In genomic region chr2:26767894-26768487, GRCh38 we compare ENCODE assay signal across 16 cellular contexts. TPM values are rescaled to one million over a fixed set of nuclear protein-coding genes. Genes with fewer than 3 reads are reported as not detected.
DNase-seq lines count a peak whose midpoint lies in the region; ATAC-seq and TF ChIP-seq lines count a peak whose summit lies in the region.
"Had no signal": no experiment of that assay in that cellular context is flagged by ENCODE, and none has a peak within 500 bp of the region (broad histone marks: within the 10 kb centered on the region; RNA-seq: fewer than 3 reads in every experiment).

No MANE protein-coding gene starts in this region.

- ATAC-seq in activated naive CD8-positive, alpha-beta T cell treated with anti-CD3 and anti-CD28 coated beads, Interleukin-2, amount 10 ng/mL, durations not matched to agents 7 days and 5 days (ENCODE audit: low read depth), result no peak
- no peak for ATAC-seq in HG03378 (IDR thresholded peaks at IDR 0.05; ENCODE audit: unreplicated experiment)
- ATAC-seq in GM19324 (IDR thresholded peaks at IDR 0.05; ENCODE audit: low FRiP score, unreplicated experiment), result no peak
- ATAC-seq in aorta (ENCODE audit: low FRiP score), result no peak

- POLR2A ChIA-PET in activated naive CD8-positive, alpha-beta T cell treated with anti-CD3 and anti-CD28 coated beads, Interleukin-2, amount 10 ng/mL, durations not matched to agents 7 days and 5 days (lab: Charles Lee), result no interaction called here

- no peak overlapping the region for H3K4me3 Mint-ChIP-seq in activated naive CD8-positive, alpha-beta T cell treated with anti-CD3 and anti-CD28 coated beads, Interleukin-2, amount 10 ng/mL, durations not matched to agents 7 days and 5 days
- no peak overlapping the region for H3K4me3 Mint-ChIP-seq in activated naive CD8-positive, alpha-beta T cell treated with anti-CD3 and anti-CD28 coated beads for 36 hours
- H3K4me3 Mint-ChIP-seq: activated B cell treated with CpG ODN at 0.5 μM for 24 hours; activated naive CD4-positive, alpha-beta T cell treated with anti-CD3 and anti-CD28 coated beads, Interleukin-2, amount 10 ng/mL, durations not matched to agents 7 days and 5 days had no signal

- H3K9ac ChIP-seq in liver (ENCODE audit: low read depth in 1 of 2, low read length in 2 of 2), result no peak overlapping the region

- DNase-seq in activated naive CD8-positive, alpha-beta T cell treated with anti-CD3 and anti-CD28 coated beads, Interleukin-2, amount 10 ng/mL, durations not matched to agents 7 days and 5 days, result no peak
- no peak for DNase-seq in activated naive CD8-positive, alpha-beta T cell treated with anti-CD3 and anti-CD28 coated beads for 36 hours
- peak in 1 of 2 donors; percentile 16 for DNase-seq in thyroid gland
- no peak for DNase-seq in aorta
- DNase-seq: ACHN; activated B cell treated with CpG ODN at 0.5 μM for 24 hours; activated CD8-positive, alpha-beta memory T cell treated with anti-CD3 and anti-CD28 coated beads, Interleukin-2, amount 50 U/mL, for 48 hours; activated naive CD4-positive, alpha-beta T cell treated with anti-CD3 and anti-CD28 coated beads, Interleukin-2, amount 10 ng/mL, durations not matched to agents 7 days and 5 days; effector CD4-positive, alpha-beta T cell; NCI-H82 had no signal

- TF ChIP-seq POLR2A in thyroid gland (IDR thresholded peaks at IDR 0.05), result no peak

- no peaks in the 10 kb centered on the region for H3K27me3 Mint-ChIP-seq in activated naive CD8-positive, alpha-beta T cell treated with anti-CD3 and anti-CD28 coated beads, Interleukin-2, amount 10 ng/mL, durations not matched to agents 7 days and 5 days
- H3K27me3 Mint-ChIP-seq in activated naive CD8-positive, alpha-beta T cell treated with anti-CD3 and anti-CD28 coated beads for 36 hours, result no peaks in the 10 kb centered on the region
- H3K27me3 Mint-ChIP-seq: activated B cell treated with CpG ODN at 0.5 μM for 24 hours had no signal

- TF ChIP-seq RAD21 in liver (IDR thresholded peaks at IDR 0.05), result peak in 1 of 2 donors; percentile 27

- intact Hi-C loops in thyroid gland (cut with DNase I), result no loop called here
- intact Hi-C loops in aorta (cut with DNase I), result no loop called here

- H3K36me3 ChIP-seq in liver (ENCODE audit: control insufficient read depth in 4 of 4, insufficient read depth in 3 of 4, low read depth in 1 of 4, low read length in 3 of 4) (no peaks in the 10 kb centered on the region), thyroid gland (no peaks in the 10 kb centered on the region), aorta (ENCODE audit: control insufficient read depth in 1 of 2, insufficient read depth in 2 of 2, low read length in 1 of 2) (no peaks in the 10 kb centered on the region)

- TF ChIP-seq CTCF in VCaP (conservative IDR thresholded peaks at IDR 0.05), result no peak
- TF ChIP-seq CTCF in liver (IDR thresholded peaks at IDR 0.05; ENCODE audit: low read depth, low read length, missing input control), result no peak
- TF ChIP-seq CTCF in thyroid gland (IDR thresholded peaks at IDR 0.05), result no peak

- peaks cover 5% of the 10 kb centered on the region for H3K36me3 Mint-ChIP-seq in activated naive CD8-positive, alpha-beta T cell treated with anti-CD3 and anti-CD28 coated beads, Interleukin-2, amount 10 ng/mL, durations not matched to agents 7 days and 5 days
- H3K36me3 Mint-ChIP-seq in activated naive CD8-positive, alpha-beta T cell treated with anti-CD3 and anti-CD28 coated beads for 36 hours, result peaks cover 5% of the 10 kb centered on the region

- WGBS in liver, result 92% methylated on average over 5 of the region's 5 CpGs
- WGBS in thyroid gland, 2 donors, result 91 to 95% methylated on average over 5 of the region's 5 CpGs
- WGBS in aorta, 2 donors, result 96 to 97% methylated on average over 5 of the region's 5 CpGs

- H3K4me3 ChIP-seq in liver (ENCODE audit: low read depth in 1 of 3, low read length in 3 of 3) (no peak overlapping the region), thyroid gland (replicated peaks in 1 of 3) (no peak overlapping the region), aorta (ENCODE audit: low read length in 2 of 2) (no peak overlapping the region)
- H3K4me3 ChIP-seq: hepatocyte, smooth muscle cell had no signal

- H3K9me3 Mint-ChIP-seq in activated naive CD8-positive, alpha-beta T cell treated with anti-CD3 and anti-CD28 coated beads, Interleukin-2, amount 10 ng/mL, durations not matched to agents 7 days and 5 days, result no peaks in the 10 kb centered on the region
- no peaks in the 10 kb centered on the region for H3K9me3 Mint-ChIP-seq in activated naive CD8-positive, alpha-beta T cell treated with anti-CD3 and anti-CD28 coated beads for 36 hours
- H3K9me3 Mint-ChIP-seq: activated B cell treated with CpG ODN at 0.5 μM for 24 hours; activated naive CD4-positive, alpha-beta T cell treated with anti-CD3 and anti-CD28 coated beads, Interleukin-2, amount 10 ng/mL, durations not matched to agents 7 days and 5 days had no signal

- H3K27ac Mint-ChIP-seq in activated naive CD8-positive, alpha-beta T cell treated with anti-CD3 and anti-CD28 coated beads, Interleukin-2, amount 10 ng/mL, durations not matched to agents 7 days and 5 days, result peak overlapping the region; percentile 70
- no peak overlapping the region for H3K27ac Mint-ChIP-seq in activated naive CD8-positive, alpha-beta T cell treated with anti-CD3 and anti-CD28 coated beads for 36 hours
- H3K27ac Mint-ChIP-seq: activated B cell treated with CpG ODN at 0.5 μM for 24 hours had no signal

- H3K27me3 ChIP-seq in liver (ENCODE audit: control insufficient read depth in 4 of 4, insufficient read depth in 4 of 4, low read length in 3 of 4) (no peaks in the 10 kb centered on the region), thyroid gland (no peaks in the 10 kb centered on the region), aorta (ENCODE audit: control insufficient read depth in 1 of 2, insufficient read depth in 2 of 2, low read length in 1 of 2) (no peaks in the 10 kb centered on the region)
- H3K27me3 ChIP-seq: hepatocyte had no signal

- peaks cover 59% of the 10 kb centered on the region for H3K4me1 Mint-ChIP-seq in activated naive CD8-positive, alpha-beta T cell treated with anti-CD3 and anti-CD28 coated beads, Interleukin-2, amount 10 ng/mL, durations not matched to agents 7 days and 5 days
- H3K4me1 Mint-ChIP-seq in activated naive CD8-positive, alpha-beta T cell treated with anti-CD3 and anti-CD28 coated beads for 36 hours, result peaks cover 52% of the 10 kb centered on the region

- no peaks in the 10 kb centered on the region for H3K9me3 ChIP-seq in liver (ENCODE audit: control insufficient read depth in 4 of 4, low read length in 3 of 4)
- no peaks in the 10 kb centered on the region for H3K9me3 ChIP-seq in thyroid gland
- H3K9me3 ChIP-seq in aorta (ENCODE audit: control insufficient read depth, low read length), result no peaks in the 10 kb centered on the region

- H3K27ac ChIP-seq in VCaP (peak overlapping the region; percentile 100), liver (ENCODE audit: low read depth in 1 of 2, low read length in 2 of 2) (no peak overlapping the region), thyroid gland (peak overlapping the region in 2 of 3 donors; percentile 83 to 97), aorta (ENCODE audit: low read depth in 1 of 2, low read length in 2 of 2) (no peak overlapping the region)

- peaks cover 30 to 56% (median 42%) of the 10 kb centered on the region in 4 donors for H3K4me1 ChIP-seq in liver (ENCODE audit: control insufficient read depth in 4 of 4, insufficient read depth in 4 of 4, low read length in 3 of 4)
- peaks cover 83 to 84% of the 10 kb centered on the region in 2 donors for H3K4me1 ChIP-seq in thyroid gland
- H3K4me1 ChIP-seq in aorta (ENCODE audit: control insufficient read depth in 1 of 2, insufficient read depth in 2 of 2, low read length in 2 of 2), result no peaks in the 10 kb centered on the region

TF ChIP-seq in liver, 16 proteins besides CTCF, POLR2A, EP300 and RAD21 (continues in another document):
- peak in 1 of 2 donors; percentile 14 for TF ChIP-seq GABPA (IDR thresholded peaks at IDR 0.05 in 1 of 2, conservative IDR thresholded peaks at IDR 0.05 in 1 of 2)
- TF ChIP-seq YY1 (IDR thresholded peaks at IDR 0.05), result peak; percentile 48
- peak; percentile 70 to 83 for TF ChIP-seq RXRA (IDR thresholded peaks at IDR 0.05)
- peak in 1 of 2 donors; percentile 50 for TF ChIP-seq JUND (IDR thresholded peaks at IDR 0.05)
- TF ChIP-seq, protein P1, sequence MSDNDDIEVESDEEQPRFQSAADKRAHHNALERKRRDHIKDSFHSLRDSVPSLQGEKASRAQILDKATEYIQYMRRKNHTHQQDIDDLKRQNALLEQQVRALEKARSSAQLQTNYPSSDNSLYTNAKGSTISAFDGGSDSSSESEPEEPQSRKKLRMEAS (IDR thresholded peaks at IDR 0.05), result peak; percentile 62
- TF ChIP-seq HNF4A (conservative IDR thresholded peaks at IDR 0.05), result peak; percentile 39 to 60
- no peak for TF ChIP-seq TAF1 (conservative IDR thresholded peaks at IDR 0.05)
- no peak for TF ChIP-seq NR2F2 (IDR thresholded peaks at IDR 0.05)

RNA-seq across cellular contexts. Expression of gene SLC35F6, which starts 3.9 kb away (rescaled TPM):
- 10 to 100 TPM; 19.5 to 19.7 TPM for total RNA-seq in activated naive CD8-positive, alpha-beta T cell treated with anti-CD3 and anti-CD28 coated beads, Interleukin-2, amount 10 ng/mL, durations not matched to agents 7 days and 5 days
- 1 to 10 TPM; 6.3 TPM for total RNA-seq in activated naive CD8-positive, alpha-beta T cell treated with anti-CD3 and anti-CD28 coated beads for 36 hours
- 10 to 100 TPM; 11.4 to 30.7 TPM for total RNA-seq in liver
- polyA plus RNA-seq in liver, result 10 to 100 TPM; 18.3 to 19.8 TPM
- 10 to 100 TPM; 73.1 to 91.2 (median 80.7) TPM for total RNA-seq in thyroid gland
- 10 to 100 TPM; 33.2 to 34.6 TPM for total RNA-seq in aorta
- 1 to 10 TPM; 9.6 to 10.0 TPM for polyA plus RNA-seq in aorta

RNA-seq across cellular contexts. Expression of gene CENPA, which starts 17.9 kb away (rescaled TPM):
- total RNA-seq in activated naive CD8-positive, alpha-beta T cell treated with anti-CD3 and anti-CD28 coated beads, Interleukin-2, amount 10 ng/mL, durations not matched to agents 7 days and 5 days, result 10 to 100 TPM; 30.5 to 34.4 TPM
- total RNA-seq in activated naive CD8-positive, alpha-beta T cell treated with anti-CD3 and anti-CD28 coated beads for 36 hours, result 10 to 100 TPM; 33.6 to 34.4 TPM
- total RNA-seq in liver (10 to 100 TPM in 1 of 2 donors, not detected in 1; 14.4 TPM), thyroid gland (under 1 TPM in 1 of 4 donors, not detected in 3; 0.67 TPM), aorta (1 to 10 TPM in 1 of 2 donors, under 1 TPM in 1; 0.23 to 1.2 TPM)
- polyA plus RNA-seq in liver (1 to 10 TPM in 1 of 2 donors, under 1 TPM in 1; 0.17 to 1.2 TPM), aorta (not detected)

Comparison
In these comparisons a context has a peak if more than half of its experiments do, and no peak if none do; other contexts are left out.
1. H3K27ac ChIP-seq: peak in VCaP (single experiment) and thyroid gland (2 of 3); none in liver (0 of 2) and aorta (0 of 2).